ENCODE assay signal across 1 cellular context in the genomic region with DNA sequence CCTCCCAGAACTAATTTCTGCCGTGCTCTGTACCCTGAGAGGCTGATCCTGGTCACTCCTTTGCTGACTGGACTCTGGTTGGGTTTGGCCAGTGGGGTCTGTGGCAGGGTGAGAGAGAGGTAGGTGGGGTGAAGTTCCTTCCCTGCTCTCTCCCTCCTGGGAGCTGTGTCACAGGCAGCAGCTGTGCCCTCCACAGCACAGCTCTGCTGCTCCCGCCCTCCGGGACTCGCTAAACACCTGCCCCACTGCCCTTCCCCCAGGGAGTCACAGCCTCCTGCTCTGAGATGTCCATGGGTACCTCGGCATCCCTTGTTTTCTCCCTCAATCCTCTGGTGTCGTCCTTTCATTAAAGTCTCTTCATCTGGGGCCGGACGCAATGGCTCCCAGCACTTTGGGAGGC.
TF ChIP-seq lines count a peak whose summit lies in the region.

No MANE protein-coding gene starts in this region.

TF ChIP-seq in GM23338, 12 proteins besides CTCF, POLR2A, EP300 and RAD21 (continued from another document):
- no peak for TF ChIP-seq ZNF462 (CRISPR knock-in tag; IDR thresholded peaks at IDR 0.05)
- TF ChIP-seq CREB1 (CRISPR knock-in tag; IDR thresholded peaks at IDR 0.05; ENCODE audit: low read depth), result no peak
- TF ChIP-seq EZH2phosphoT487 (IDR thresholded peaks at IDR 0.05; ENCODE audit: unreplicated experiment), result no peak
- TF ChIP-seq NANOG (IDR thresholded peaks at IDR 0.05; ENCODE audit: borderline replicate concordance), result no peak
- TF ChIP-seq JUNB (IDR thresholded peaks at IDR 0.05; ENCODE audit: unreplicated experiment), result no peak
- no peak for TF ChIP-seq ZNF331 (CRISPR knock-in tag; IDR thresholded peaks at IDR 0.05; ENCODE audit: low read depth)
- TF ChIP-seq ZNF114 (CRISPR knock-in tag; IDR thresholded peaks at IDR 0.05), result no peak
- TF ChIP-seq, protein P1, sequence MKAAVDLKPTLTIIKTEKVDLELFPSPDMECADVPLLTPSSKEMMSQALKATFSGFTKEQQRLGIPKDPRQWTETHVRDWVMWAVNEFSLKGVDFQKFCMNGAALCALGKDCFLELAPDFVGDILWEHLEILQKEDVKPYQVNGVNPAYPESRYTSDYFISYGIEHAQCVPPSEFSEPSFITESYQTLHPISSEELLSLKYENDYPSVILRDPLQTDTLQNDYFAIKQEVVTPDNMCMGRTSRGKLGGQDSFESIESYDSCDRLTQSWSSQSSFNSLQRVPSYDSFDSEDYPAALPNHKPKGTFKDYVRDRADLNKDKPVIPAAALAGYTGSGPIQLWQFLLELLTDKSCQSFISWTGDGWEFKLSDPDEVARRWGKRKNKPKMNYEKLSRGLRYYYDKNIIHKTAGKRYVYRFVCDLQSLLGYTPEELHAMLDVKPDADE (IDR thresholded peaks at IDR 0.05), result no peak
